In genomic region chr10:73732426-73732825, GRCh38 we compare ENCODE assay signal across 16 cellular contexts. TPM values are rescaled to one million over a fixed set of nuclear protein-coding genes. Genes with fewer than 3 reads are reported as not detected.
DNase-seq lines count a peak whose midpoint lies in the region; ATAC-seq and TF ChIP-seq lines count a peak whose summit lies in the region.
"Had no signal": no experiment of that assay in that cellular context is flagged by ENCODE, and none has a peak within 500 bp of the region (broad histone marks: within the 10 kb centered on the region; RNA-seq: fewer than 3 reads in every experiment).

No MANE protein-coding gene starts in this region.

- H3K27ac Mint-ChIP-seq in stimulated activated naive CD8-positive, alpha-beta T cell treated with anti-CD3 and anti-CD28 coated beads, Interleukin-15, Interleukin-2, amounts not matched to agents 100 ng/mL and 50 ng/mL, for 24 hours = no peak overlapping the region
- H3K27ac Mint-ChIP-seq in activated T-helper 17 cell treated with anti-CD3 and anti-CD28 coated beads, Interleukin-2, amount 50 U/mL, for 72 hours = no peak overlapping the region
- H3K27ac Mint-ChIP-seq in naive B cell (peak overlapping the region in 1 of 6 donors; percentile 58), type B pancreatic cell (peak overlapping the region; percentile 62)

- no peaks in the 10 kb centered on the region for H3K9me3 Mint-ChIP-seq in stimulated activated naive CD8-positive, alpha-beta T cell treated with anti-CD3 and anti-CD28 coated beads, Interleukin-15, Interleukin-2, amounts not matched to agents 100 ng/mL and 50 ng/mL, for 24 hours
- H3K9me3 Mint-ChIP-seq in activated T-helper 17 cell treated with anti-CD3 and anti-CD28 coated beads, Interleukin-2, amount 50 U/mL, for 72 hours = no peaks in the 10 kb centered on the region
- no peaks in the 10 kb centered on the region for H3K9me3 Mint-ChIP-seq in naive B cell
- H3K9me3 Mint-ChIP-seq in type B pancreatic cell = no peaks in the 10 kb centered on the region

- no peak for TF ChIP-seq CTCF in type B pancreatic cell (conservative IDR thresholded peaks at IDR 0.05)

- no peak for ATAC-seq in stimulated activated naive CD8-positive, alpha-beta T cell treated with anti-CD3 and anti-CD28 coated beads, Interleukin-15, Interleukin-2, amounts not matched to agents 100 U/mL and 50 U/mL, for 24 hours
- ATAC-seq in activated T-helper 17 cell treated with anti-CD3 and anti-CD28 coated beads, Interleukin-2, amount 50 U/mL, for 72 hours (replicated peaks) = no peak
- ATAC-seq in naive B cell (ENCODE audit: low read depth in 2 of 2) = no peak

- no peaks in the 10 kb centered on the region for H3K27me3 Mint-ChIP-seq in stimulated activated naive CD8-positive, alpha-beta T cell treated with anti-CD3 and anti-CD28 coated beads, Interleukin-15, Interleukin-2, amounts not matched to agents 100 ng/mL and 50 ng/mL, for 24 hours
- no peaks in the 10 kb centered on the region for H3K27me3 Mint-ChIP-seq in activated T-helper 17 cell treated with anti-CD3 and anti-CD28 coated beads, Interleukin-2, amount 50 U/mL, for 72 hours
- H3K27me3 Mint-ChIP-seq in naive B cell (no peaks in the 10 kb centered on the region), type B pancreatic cell (no peaks in the 10 kb centered on the region)

- peaks cover 14% of the 10 kb centered on the region for H3K4me1 Mint-ChIP-seq in stimulated activated naive CD8-positive, alpha-beta T cell treated with anti-CD3 and anti-CD28 coated beads, Interleukin-15, Interleukin-2, amounts not matched to agents 100 ng/mL and 50 ng/mL, for 24 hours (ENCODE audit: low read depth)
- H3K4me1 Mint-ChIP-seq in activated T-helper 17 cell treated with anti-CD3 and anti-CD28 coated beads, Interleukin-2, amount 50 U/mL, for 72 hours = no peaks in the 10 kb centered on the region
- H3K4me1 Mint-ChIP-seq in naive B cell = peaks cover 5 to 20% (median 13%) of the 10 kb centered on the region in 3 donors
- H3K4me1 Mint-ChIP-seq in type B pancreatic cell (ENCODE audit: unreplicated experiment) = peaks cover 11% of the 10 kb centered on the region

- peak overlapping the region; percentile 43 for H3K4me3 Mint-ChIP-seq in stimulated activated naive CD8-positive, alpha-beta T cell treated with anti-CD3 and anti-CD28 coated beads, Interleukin-15, Interleukin-2, amounts not matched to agents 100 ng/mL and 50 ng/mL, for 24 hours
- H3K4me3 Mint-ChIP-seq in activated T-helper 17 cell treated with anti-CD3 and anti-CD28 coated beads, Interleukin-2, amount 50 U/mL, for 72 hours = peak overlapping the region; percentile 55
- H3K4me3 Mint-ChIP-seq in naive B cell = peak overlapping the region in 7 of 8 donors; percentile 29 to 77 (median 49)
- H3K4me3 Mint-ChIP-seq in type B pancreatic cell = peak overlapping the region; percentile 80

- DNase-seq in stimulated activated naive CD8-positive, alpha-beta T cell treated with anti-CD3 and anti-CD28 coated beads, Interleukin-15, Interleukin-2, amounts not matched to agents 100 U/mL and 50 U/mL, for 24 hours = no peak
- DNase-seq in naive B cell = no peak
- DNase-seq in type B pancreatic cell (ENCODE audit: extremely low spot score, unreplicated experiment) = no peak
- no peak for DNase-seq in anterior cingulate cortex (lab: John Stamatoyannopoulos, UW)
- no peak for DNase-seq in NCI-H345 (lab: John Stamatoyannopoulos, UW)
- DNase-seq in COLO829 (ENCODE audit: low spot score) = no peak
- DNase-seq: aorta; GF-D8; hippocampal formation; NCI-H187 treated with DMSO at 0.1 percent for 48 hours; NCI-H446; stimulated activated CD4-positive, alpha-beta T cell treated with anti-CD3 and anti-CD28 coated beads, Interleukin-4, amount 100 ng/mL, for 4 hours; stimulated activated CD8-positive, alpha-beta memory T cell treated with anti-CD3 and anti-CD28 coated beads, Interleukin-4, amount 100 ng/mL, for 48 hours; thyroid gland had no signal

- peaks cover 4% of the 10 kb centered on the region for H3K36me3 Mint-ChIP-seq in stimulated activated naive CD8-positive, alpha-beta T cell treated with anti-CD3 and anti-CD28 coated beads, Interleukin-15, Interleukin-2, amounts not matched to agents 100 ng/mL and 50 ng/mL, for 24 hours (ENCODE audit: low read depth)
- peaks cover 30% of the 10 kb centered on the region for H3K36me3 Mint-ChIP-seq in activated T-helper 17 cell treated with anti-CD3 and anti-CD28 coated beads, Interleukin-2, amount 50 U/mL, for 72 hours (ENCODE audit: low read depth)
- H3K36me3 Mint-ChIP-seq in naive B cell = no peaks in the 10 kb centered on the region
- H3K36me3 Mint-ChIP-seq in type B pancreatic cell = no peaks in the 10 kb centered on the region

RNA-seq across cellular contexts. Expression of gene SEC24C, which starts 11.7 kb away (rescaled TPM):
- 100 to 1,000 TPM in 1 of 2 donors, 10 to 100 TPM in 1; 98.5 to 129 TPM for total RNA-seq in activated T-helper 17 cell treated with anti-CD3 and anti-CD28 coated beads, Interleukin-2, amount 50 U/mL, for 72 hours
- polyA plus RNA-seq in naive B cell (ENCODE audit: low read depth in 6 of 6) = 10 to 100 TPM; 20.3 to 39.4 (median 28.2) TPM
- 75.5 and 90.3 TPM in 2 replicates for total RNA-seq in type B pancreatic cell (ENCODE audit: low replicate concordance)

RNA-seq across cellular contexts. Expression of gene AGAP5, which starts 34.5 kb away (rescaled TPM):
- 1 to 10 TPM; 6.3 to 7.2 TPM for total RNA-seq in activated T-helper 17 cell treated with anti-CD3 and anti-CD28 coated beads, Interleukin-2, amount 50 U/mL, for 72 hours
- under 1 TPM in 1 of 6 donors, not detected in 5; 0.35 TPM for polyA plus RNA-seq in naive B cell (ENCODE audit: low read depth in 6 of 6)
- total RNA-seq in type B pancreatic cell (ENCODE audit: low replicate concordance) = 4.7 and 10.3 TPM in 2 replicates

RNA-seq across cellular contexts. Expression of gene CHCHD1, which starts 49.4 kb away (rescaled TPM):
- total RNA-seq in activated T-helper 17 cell treated with anti-CD3 and anti-CD28 coated beads, Interleukin-2, amount 50 U/mL, for 72 hours = 10 to 100 TPM; 30.2 to 32.8 TPM
- polyA plus RNA-seq in naive B cell (ENCODE audit: low read depth in 6 of 6) = 10 to 100 TPM; 17.6 to 54.5 (median 39.6) TPM
- 32.6 and 37.1 TPM in 2 replicates for total RNA-seq in type B pancreatic cell (ENCODE audit: low replicate concordance)

RNA-seq across cellular contexts. Expression of gene ZSWIM8, which starts 53.0 kb away (rescaled TPM):
- total RNA-seq in activated T-helper 17 cell treated with anti-CD3 and anti-CD28 coated beads, Interleukin-2, amount 50 U/mL, for 72 hours = 100 to 1,000 TPM in 1 of 2 donors, 10 to 100 TPM in 1; 66.1 to 113 TPM
- polyA plus RNA-seq in naive B cell (ENCODE audit: low read depth in 6 of 6) = 10 to 100 TPM in 5 of 6 donors, 1 to 10 TPM in 1; 4.3 to 21.7 (median 15.8) TPM
- total RNA-seq in type B pancreatic cell (ENCODE audit: low replicate concordance) = 131 and 139 TPM in 2 replicates
